8 cellular contexts compared by ENCODE assay signal in the genomic region with DNA sequence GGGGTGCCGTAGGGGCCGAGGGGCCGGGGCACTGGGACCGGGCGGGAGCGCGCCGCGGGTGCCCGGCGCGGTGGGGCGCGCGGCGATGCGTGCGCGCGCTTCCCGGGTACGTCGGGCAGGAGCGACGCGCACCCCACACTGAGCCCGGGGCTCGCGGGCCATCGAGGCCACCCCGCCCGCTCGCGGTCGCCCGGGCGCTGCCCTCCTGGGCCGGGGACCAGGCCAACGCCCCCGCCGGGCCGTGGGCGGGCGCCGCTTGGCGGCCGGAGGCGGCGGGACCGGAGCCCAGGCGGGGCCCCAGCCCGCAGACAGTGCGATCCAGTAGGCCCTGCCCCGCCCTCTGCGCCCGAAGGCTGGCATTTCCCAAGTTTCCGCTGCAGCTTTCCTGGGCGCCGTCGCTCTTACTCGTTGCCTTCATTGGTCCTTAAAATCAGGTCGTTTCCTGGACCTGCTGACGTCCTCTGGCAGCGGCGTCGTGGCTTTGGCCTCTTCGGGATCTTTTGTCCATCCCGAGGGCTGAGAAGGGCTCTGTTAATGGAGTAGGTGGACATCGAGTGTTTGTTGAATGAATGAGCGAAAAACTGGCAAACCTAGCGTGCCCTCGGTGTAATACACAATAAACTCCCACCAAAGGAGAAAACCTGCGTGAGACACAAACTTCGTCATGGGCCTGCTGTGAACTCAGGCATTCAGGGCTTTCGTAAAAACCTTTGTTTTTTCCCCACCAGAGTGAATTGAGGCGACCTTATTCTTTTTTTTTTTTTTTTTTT. TPM values are rescaled to one million over a fixed set of nuclear protein-coding genes. Genes with fewer than 3 reads are reported as not detected.
DNase-seq lines count a peak whose midpoint lies in the region; ATAC-seq and TF ChIP-seq lines count a peak whose summit lies in the region.

No MANE protein-coding gene starts in this region.

- TF ChIP-seq CTCF in lung (IDR thresholded peaks at IDR 0.05; ENCODE audit: control extremely low read depth, extremely low read depth) (no peak), tibial nerve (IDR thresholded peaks at IDR 0.05) (peak; percentile 4 to 54 (median 31))

- H3K36me3 ChIP-seq in endocrine pancreas (ENCODE audit: control insufficient read depth, insufficient read depth, low read length) (no peaks in the 10 kb centered on the region), lung (ENCODE audit: control insufficient read depth in 2 of 2, insufficient read depth in 2 of 2, low read length in 2 of 2) (peaks cover 0 to 5% of the 10 kb centered on the region in 2 donors), tibial nerve (peaks cover 0 to 13% (median 0%) of the 10 kb centered on the region in 3 donors)

- no peak overlapping the region for H3K27ac Mint-ChIP-seq in T-helper 2 cell treated with Interferon-gamma antibody and Interleukin-4, amounts not matched to agents 5 μg/mL and 100 μg/mL, for 36 hours

- peak; percentile 25 for DNase-seq in stimulated activated CD4-positive, alpha-beta T cell treated with anti-CD3 and anti-CD28 coated beads, Interleukin-15, amount 100 ng/mL, for 24 hours
- DNase-seq in stimulated activated CD4-positive, alpha-beta T cell treated with anti-CD3 and anti-CD28 coated beads, Interleukin-1b, Interleukin-23, amount 100 ng/mL, for 48 hours = no peak
- DNase-seq in T-helper 2 cell treated with Interferon-gamma antibody and Interleukin-4, amounts not matched to agents 5 μg/mL and 100 μg/mL, for 36 hours (ENCODE audit: low spot score) = no peak
- peak; percentile 77 for DNase-seq in lung (ENCODE audit: low spot score)
- DNase-seq in tibial nerve (ENCODE audit: low spot score in 2 of 2) = peak; percentile 47 to 52
- DNase-seq in NOMO-1 treated with DMSO at 0.1 percent for 48 hours (lab: John Stamatoyannopoulos, UW; ENCODE audit: unreplicated experiment) = no peak
- no peak for DNase-seq in SKM-1 (lab: John Stamatoyannopoulos, UW; ENCODE audit: unreplicated experiment)

- TF ChIP-seq POLR2A in tibial nerve (IDR thresholded peaks at IDR 0.05) = peak; percentile 29 to 55

- H3K9me3 ChIP-seq in endocrine pancreas (ENCODE audit: control insufficient read depth, low read length) (no peaks in the 10 kb centered on the region), lung (ENCODE audit: control insufficient read depth in 2 of 2, insufficient read depth in 1 of 2, low read length in 1 of 2) (no peaks in the 10 kb centered on the region), tibial nerve (no peaks in the 10 kb centered on the region)

- 5% methylated on average over 64 to 76 of the region's 76 CpGs for WGBS in lung, 2 donors
- WGBS in tibial nerve, 2 donors = 3 to 12% methylated on average over 10 to 44 of the region's 76 CpGs

- peaks cover 70% of the 10 kb centered on the region for H3K27me3 Mint-ChIP-seq in T-helper 2 cell treated with Interferon-gamma antibody and Interleukin-4, amounts not matched to agents 5 μg/mL and 100 μg/mL, for 36 hours (ENCODE audit: low read depth)

- peak overlapping the region; percentile 94 to 96 for H3K27ac ChIP-seq in lung (ENCODE audit: low read depth in 1 of 2, low read length in 1 of 2)
- peak overlapping the region; percentile 83 to 98 (median 92) for H3K27ac ChIP-seq in tibial nerve

- TF ChIP-seq EP300 in tibial nerve (IDR thresholded peaks at IDR 0.05) = peak in 1 of 2 donors; percentile 46

- H3K36me3 Mint-ChIP-seq in T-helper 2 cell treated with Interferon-gamma antibody and Interleukin-4, amounts not matched to agents 5 μg/mL and 100 μg/mL, for 36 hours (ENCODE audit: low read depth) = no peaks in the 10 kb centered on the region

- H3K9ac ChIP-seq in endocrine pancreas (ENCODE audit: control insufficient read depth, insufficient read depth, low read length) = peak overlapping the region; percentile 85

- peak overlapping the region; percentile 73 for H3K4me3 Mint-ChIP-seq in T-helper 2 cell treated with Interferon-gamma antibody and Interleukin-4, amounts not matched to agents 5 μg/mL and 100 μg/mL, for 36 hours

- H3K4me3 ChIP-seq in endocrine pancreas (ENCODE audit: control insufficient read depth, insufficient read depth, low read length) = peak overlapping the region; percentile 77
- H3K4me3 ChIP-seq in lung = peak overlapping the region; percentile 52
- peak overlapping the region; percentile 51 to 62 (median 60) for H3K4me3 ChIP-seq in tibial nerve

- H3K27me3 ChIP-seq in endocrine pancreas (ENCODE audit: control insufficient read depth, insufficient read depth, low read length) = no peaks in the 10 kb centered on the region
- H3K27me3 ChIP-seq in lung (ENCODE audit: control insufficient read depth, insufficient read depth) = no peaks in the 10 kb centered on the region
- no peaks in the 10 kb centered on the region for H3K27me3 ChIP-seq in tibial nerve

- H3K4me1 ChIP-seq in endocrine pancreas (ENCODE audit: control insufficient read depth, insufficient read depth, low read length) (no peaks in the 10 kb centered on the region), lung (ENCODE audit: control insufficient read depth in 2 of 2, insufficient read depth in 2 of 2, low read length in 2 of 2) (peaks cover 10 to 20% of the 10 kb centered on the region in 2 donors), tibial nerve (peaks cover 0 to 43% (median 8%) of the 10 kb centered on the region in 4 donors)

- peak; percentile 78 for ATAC-seq in lung (ENCODE audit: insufficient read depth, low FRiP score)

- H3K9me3 Mint-ChIP-seq in T-helper 2 cell treated with Interferon-gamma antibody and Interleukin-4, amounts not matched to agents 5 μg/mL and 100 μg/mL, for 36 hours = no peaks in the 10 kb centered on the region

- no peaks in the 10 kb centered on the region for H3K4me1 Mint-ChIP-seq in T-helper 2 cell treated with Interferon-gamma antibody and Interleukin-4, amounts not matched to agents 5 μg/mL and 100 μg/mL, for 36 hours (ENCODE audit: low read depth)

RNA-seq across cellular contexts. Expression of gene PARVA, which starts 0.6 kb away (rescaled TPM):
- total RNA-seq in lung = 10 to 100 TPM; 49.6 to 71.6 TPM
- 10 to 100 TPM; 19.9 to 22.9 TPM for polyA plus RNA-seq in lung
- 10 to 100 TPM; 64.2 to 85.0 (median 70.5) TPM for total RNA-seq in tibial nerve

Comparison
In these comparisons a context has a peak if more than half of its experiments do, and no peak if none do; other contexts are left out.
1. DNase-seq: peak in stimulated activated CD4-positive, alpha-beta T cell treated with anti-CD3 and anti-CD28 coated beads, Interleukin-15, amount 100 ng/mL, for 24 hours (single experiment), lung (single experiment) and tibial nerve (2 of 2); none in stimulated activated CD4-positive, alpha-beta T cell treated with anti-CD3 and anti-CD28 coated beads, Interleukin-1b, Interleukin-23, amount 100 ng/mL, for 48 hours (single experiment), T-helper 2 cell treated with Interferon-gamma antibody and Interleukin-4, amounts not matched to agents 5 μg/mL and 100 μg/mL, for 36 hours (single experiment), NOMO-1 treated with DMSO at 0.1 percent for 48 hours (single experiment) and SKM-1 (single experiment).
2. Peak in every context shown above with its lines, with median percentiles within 50 percentile points of each other: H3K4me3 ChIP-seq.